In the genomic region with DNA sequence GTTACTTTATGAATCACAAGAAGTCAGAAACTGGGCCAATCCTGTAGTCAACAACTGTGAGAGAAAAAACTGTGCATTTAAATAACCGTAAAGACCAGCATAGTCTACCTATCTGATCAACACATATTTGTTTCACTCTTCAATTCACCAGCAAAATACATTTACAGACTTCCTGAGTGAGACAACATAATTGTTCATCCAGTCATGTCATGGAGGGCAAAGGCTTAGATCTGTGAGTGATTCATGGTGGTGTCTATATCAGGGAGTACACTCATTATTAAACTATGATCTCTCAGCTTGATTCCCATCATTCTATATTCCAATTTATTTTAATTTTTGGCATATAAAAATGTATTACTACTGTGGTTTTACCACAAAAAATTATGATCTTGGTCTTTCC, we compare ENCODE assay signal across 16 cellular contexts.
A peak's percentile ranks its signal among the peaks of the same experiment; 100 is the strongest.
DNase-seq lines count a peak whose midpoint lies in the region; ATAC-seq and TF ChIP-seq lines count a peak whose summit lies in the region.
"Had no signal": no experiment of that assay in that cellular context is flagged by ENCODE, and none has a peak within 500 bp of the region (broad histone marks: within the 10 kb centered on the region; RNA-seq: fewer than 3 reads in every experiment).

No MANE protein-coding gene starts in this region.

- H3K79me2 ChIP-seq in mammary epithelial cell (ENCODE audit: insufficient read depth, low read length): no peaks in the 10 kb centered on the region

- H2AFZ ChIP-seq in mammary epithelial cell (ENCODE audit: low read depth, low read length): peak overlapping the region; percentile 6

- H3K36me3 Mint-ChIP-seq in activated T-cell treated with anti-CD3 and anti-CD28 coated beads, Interleukin-2, amount 50 U/mL, for 24 hours (ENCODE audit: low read depth): no peaks in the 10 kb centered on the region
- H3K36me3 Mint-ChIP-seq in activated naive CD4-positive, alpha-beta T cell treated with anti-CD3 and anti-CD28 coated beads for 36 hours (ENCODE audit: low read depth): no peaks in the 10 kb centered on the region
- no peaks in the 10 kb centered on the region for H3K36me3 Mint-ChIP-seq in T-helper 17 cell (ENCODE audit: low read depth)
- H3K36me3 Mint-ChIP-seq: CD14-positive monocyte had no signal

- intact Hi-C loops in mammary epithelial cell (cut with micrococcal nuclease) (no loop called here), breast epithelium (cut with DNase I; ENCODE audit: low total_unique reads) (no loop called here)
- intact Hi-C loops in activated naive CD4-positive, alpha-beta T cell treated with anti-CD3 and anti-CD28 coated beads for 36 hours (cut with micrococcal nuclease): no loop called here

- ATAC-seq in foreskin keratinocyte (peak; percentile 96), T-helper 17 cell (no peak)

- BruUV-seq in mammary epithelial cell (replicated peaks; lab: Mats Ljungman, UMichigan): no TSS peak

- TF ChIP-seq CTCF in mammary epithelial cell (conservative IDR thresholded peaks at IDR 0.05 in 1 of 2, IDR thresholded peaks at IDR 0.05 in 1 of 2; ENCODE audit: extremely low read depth in 1 of 2, insufficient read depth in 1 of 2, low read depth in 1 of 2, low read length in 2 of 2) (no peak), breast epithelium (IDR thresholded peaks at IDR 0.05) (no peak), RWPE1 (conservative IDR thresholded peaks at IDR 0.05; ENCODE audit: low read depth) (no peak), foreskin keratinocyte (conservative IDR thresholded peaks at IDR 0.05) (no peak)

- CTCF ChIA-PET in mammary epithelial cell (lab: Charles Lee; ENCODE audit: low non-redundant PET) (interaction anchor here (0.6 kb wide), 1 partner anchor 584 kb away, joined by 3 read pairs; no protein-coding TSS in a partner anchor), RWPE1 (lab: Yijun Ruan, JAX) (no interaction called here)
- CTCF ChIA-PET in activated naive CD4-positive, alpha-beta T cell treated with anti-CD3 and anti-CD28 coated beads for 36 hours (lab: Charles Lee): no interaction called here

- in situ Hi-C loops in mammary epithelial cell (cut with MboI; ENCODE audit: low sequenced_read_pairs in 2 of 2): no loop called here

- peaks cover 10% of the 10 kb centered on the region for H3K4me1 ChIP-seq in mammary epithelial cell (ENCODE audit: insufficient read depth, low read length)
- H3K4me1 ChIP-seq in breast epithelium: no peaks in the 10 kb centered on the region
- H3K4me1 ChIP-seq in foreskin keratinocyte: peaks cover 14% of the 10 kb centered on the region
- H3K4me1 ChIP-seq: SJSA1 had no signal

- POLR2A ChIA-PET in RWPE1 (lab: Yijun Ruan, JAX; ENCODE audit: low non-redundant PET): no interaction called here

- no peak for TF ChIP-seq POLR2A in breast epithelium (IDR thresholded peaks at IDR 0.05)

- no peak overlapping the region for H3K27ac Mint-ChIP-seq in activated T-cell treated with anti-CD3 and anti-CD28 coated beads, Interleukin-2, amount 50 U/mL, for 24 hours
- H3K27ac Mint-ChIP-seq in activated naive CD4-positive, alpha-beta T cell treated with anti-CD3 and anti-CD28 coated beads for 36 hours: no peak overlapping the region
- no peak overlapping the region for H3K27ac Mint-ChIP-seq in T-helper 17 cell
- H3K27ac Mint-ChIP-seq: CD14-positive monocyte had no signal

- H3K9me3 Mint-ChIP-seq in activated T-cell treated with anti-CD3 and anti-CD28 coated beads, Interleukin-2, amount 50 U/mL, for 24 hours: peaks cover 10% of the 10 kb centered on the region
- peaks cover 8% of the 10 kb centered on the region for H3K9me3 Mint-ChIP-seq in activated naive CD4-positive, alpha-beta T cell treated with anti-CD3 and anti-CD28 coated beads for 36 hours

- H3K4me2 ChIP-seq in mammary epithelial cell (ENCODE audit: insufficient read depth, low read depth, low read length): peak overlapping the region; percentile 25

- H3K4me1 Mint-ChIP-seq in activated T-cell treated with anti-CD3 and anti-CD28 coated beads, Interleukin-2, amount 50 U/mL, for 24 hours (ENCODE audit: low read depth): no peaks in the 10 kb centered on the region
- H3K4me1 Mint-ChIP-seq in activated naive CD4-positive, alpha-beta T cell treated with anti-CD3 and anti-CD28 coated beads for 36 hours (ENCODE audit: low read depth): no peaks in the 10 kb centered on the region
- no peaks in the 10 kb centered on the region for H3K4me1 Mint-ChIP-seq in T-helper 17 cell

- H3K36me3 ChIP-seq in mammary epithelial cell (ENCODE audit: insufficient read depth, low read length): no peaks in the 10 kb centered on the region
- no peaks in the 10 kb centered on the region for H3K36me3 ChIP-seq in breast epithelium
- H3K36me3 ChIP-seq: SJSA1 had no signal

- H3K4me3 ChIP-seq in mammary epithelial cell (replicated peaks in 1 of 3; ENCODE audit: insufficient read depth in 1 of 3, low read depth in 2 of 3, low read length in 3 of 3) (no peak overlapping the region), breast epithelium (no peak overlapping the region)
- H3K4me3 ChIP-seq: SJSA1 had no signal

- no peaks in the 10 kb centered on the region for H3K9me3 ChIP-seq in mammary epithelial cell (replicated peaks; ENCODE audit: insufficient read depth, low read length)
- H3K9me3 ChIP-seq in breast epithelium: no peaks in the 10 kb centered on the region
- no peaks in the 10 kb centered on the region for H3K9me3 ChIP-seq in T-helper 17 cell (ENCODE audit: control insufficient read depth, low read length, poor library complexity, severe bottlenecking)
- H3K9me3 ChIP-seq: Caco-2, SJSA1 had no signal

- 85% methylated on average over 1 of the region's 1 CpG for WGBS in mammary epithelial cell (ENCODE audit: low coverage, missing lambda C conversion rate)

- H3K4me3 Mint-ChIP-seq in activated T-cell treated with anti-CD3 and anti-CD28 coated beads, Interleukin-2, amount 50 U/mL, for 24 hours: no peak overlapping the region
- H3K4me3 Mint-ChIP-seq in activated naive CD4-positive, alpha-beta T cell treated with anti-CD3 and anti-CD28 coated beads for 36 hours: no peak overlapping the region
- no peak overlapping the region for H3K4me3 Mint-ChIP-seq in T-helper 17 cell
- H3K4me3 Mint-ChIP-seq: CD14-positive monocyte had no signal

- no peak overlapping the region for H3K27ac ChIP-seq in mammary epithelial cell (ENCODE audit: insufficient read depth, low read depth, low read length)
- no peak overlapping the region for H3K27ac ChIP-seq in breast epithelium
- no peak overlapping the region for H3K27ac ChIP-seq in RWPE1
- peak overlapping the region; percentile 30 for H3K27ac ChIP-seq in foreskin keratinocyte
- H3K27ac ChIP-seq: HL-60, SJSA1 had no signal

- dilution Hi-C loops in mammary epithelial cell (cut with HindIII; ENCODE audit: low sequenced_read_pairs): loop anchor here (25.0 kb wide), 1 partner anchor 212 kb away; no protein-coding TSS in a partner anchor

- no peak overlapping the region for H3K9ac ChIP-seq in mammary epithelial cell (ENCODE audit: insufficient read depth, low read length)

- H3K27me3 ChIP-seq in mammary epithelial cell (ENCODE audit: insufficient read depth, low read length) (no peaks in the 10 kb centered on the region), breast epithelium (no peaks in the 10 kb centered on the region), foreskin keratinocyte (no peaks in the 10 kb centered on the region)
- H3K27me3 ChIP-seq: SJSA1 had no signal

- DNase-seq in mammary epithelial cell: peak; percentile 58
- no peak for DNase-seq in breast epithelium (ENCODE audit: low spot score in 2 of 2)
- DNase-seq in RWPE1 (ENCODE audit: low spot score): peak; percentile 6
- peak; percentile 71 to 80 for DNase-seq in foreskin keratinocyte
- no peak for DNase-seq in activated T-cell treated with anti-CD3 and anti-CD28 coated beads, Interleukin-2, amount 50 U/mL, for 24 hours
- DNase-seq in activated naive CD4-positive, alpha-beta T cell treated with anti-CD3 and anti-CD28 coated beads for 36 hours: no peak
- no peak for DNase-seq in T-helper 17 cell
- no peak for DNase-seq in NOMO-1 (lab: John Stamatoyannopoulos, UW; ENCODE audit: unreplicated experiment in 2 of 2)
- DNase-seq: Caco-2, DMS79, GDM1, NCI-H2029 treated with DMSO at 0.1 percent for 48 hours, NCI-H510A treated with DMSO at 0.1 percent for 48 hours had no signal

- no peaks in the 10 kb centered on the region for H3K27me3 Mint-ChIP-seq in activated T-cell treated with anti-CD3 and anti-CD28 coated beads, Interleukin-2, amount 50 U/mL, for 24 hours
- no peaks in the 10 kb centered on the region for H3K27me3 Mint-ChIP-seq in activated naive CD4-positive, alpha-beta T cell treated with anti-CD3 and anti-CD28 coated beads for 36 hours (ENCODE audit: low read depth)
- no peaks in the 10 kb centered on the region for H3K27me3 Mint-ChIP-seq in T-helper 17 cell

- no peaks in the 10 kb centered on the region for H4K20me1 ChIP-seq in mammary epithelial cell (ENCODE audit: insufficient read depth, low read length)

Comparison
In these comparisons a context has a peak if more than half of its experiments do, and no peak if none do; other contexts are left out.
1. DNase-seq: peak in mammary epithelial cell (single experiment), RWPE1 (single experiment) and foreskin keratinocyte (2 of 2); none in breast epithelium (0 of 2), activated T-cell treated with anti-CD3 and anti-CD28 coated beads, Interleukin-2, amount 50 U/mL, for 24 hours (single experiment), activated naive CD4-positive, alpha-beta T cell treated with anti-CD3 and anti-CD28 coated beads for 36 hours (single experiment), T-helper 17 cell (0 of 3) and NOMO-1 (0 of 2).